In genomic region chr3:18499256-18499655, GRCh38 we compare ENCODE assay signal across 10 cellular contexts.
DNase-seq lines count a peak whose midpoint lies in the region; ATAC-seq and TF ChIP-seq lines count a peak whose summit lies in the region.
"Had no signal": no experiment of that assay in that cellular context is flagged by ENCODE, and none has a peak within 500 bp of the region (broad histone marks: within the 10 kb centered on the region; RNA-seq: fewer than 3 reads in every experiment).

No MANE protein-coding gene starts in this region.

- H2BK15ac ChIP-seq in mesenchymal stem cell (ENCODE audit: low read depth, poor library complexity, severe bottlenecking), result no peak overlapping the region

- H3K79me1 ChIP-seq in mesenchymal stem cell (replicated peaks; ENCODE audit: low read length, poor library complexity, severe bottlenecking), result no peaks in the 10 kb centered on the region

- peak overlapping the region in 6 of 7 donors; percentile 32 to 68 (median 58) for H3K4me3 Mint-ChIP-seq in CD8-positive, alpha-beta memory T cell
- H3K4me3 Mint-ChIP-seq in activated T-helper 17 cell treated with anti-CD3 and anti-CD28 coated beads, Interleukin-2, amount 50 U/mL, for 72 hours, result peak overlapping the region; percentile 52

- no peak overlapping the region for H4K8ac ChIP-seq in mesenchymal stem cell (ENCODE audit: low read length)

- no peak overlapping the region for H3K14ac ChIP-seq in mesenchymal stem cell (ENCODE audit: low read length in 2 of 2)

- H3K27ac ChIP-seq in CD8-positive, alpha-beta memory T cell (ENCODE audit: low read depth, low read length), result no peak overlapping the region
- H3K27ac ChIP-seq in lower lobe of right lung, result no peak overlapping the region
- H3K27ac ChIP-seq in mesenchymal stem cell (ENCODE audit: low read length, poor library complexity, severe bottlenecking), result no peak overlapping the region
- no peak overlapping the region for H3K27ac ChIP-seq in upper lobe of right lung

- H2BK12ac ChIP-seq in mesenchymal stem cell (ENCODE audit: low read length in 2 of 2), result no peak overlapping the region

- H3K4me1 Mint-ChIP-seq in CD8-positive, alpha-beta memory T cell, result peaks cover 21 to 41% (median 33%) of the 10 kb centered on the region in 3 donors
- peaks cover 23% of the 10 kb centered on the region for H3K4me1 Mint-ChIP-seq in activated T-helper 17 cell treated with anti-CD3 and anti-CD28 coated beads, Interleukin-2, amount 50 U/mL, for 72 hours

- H2BK5ac ChIP-seq in mesenchymal stem cell (ENCODE audit: low read depth, low read length, poor library complexity, severe bottlenecking), result no peak overlapping the region

- no peaks in the 10 kb centered on the region for H3K27me3 Mint-ChIP-seq in CD8-positive, alpha-beta memory T cell
- no peaks in the 10 kb centered on the region for H3K27me3 Mint-ChIP-seq in activated T-helper 17 cell treated with anti-CD3 and anti-CD28 coated beads, Interleukin-2, amount 50 U/mL, for 72 hours

- ATAC-seq in GM19463 (IDR thresholded peaks at IDR 0.05; ENCODE audit: unreplicated experiment) (peak; percentile 83), HG03354 (IDR thresholded peaks at IDR 0.05; ENCODE audit: poor library complexity, severe bottlenecking, unreplicated experiment) (peak; percentile 90), lower lobe of right lung (no peak), upper lobe of right lung (no peak)
- peak; percentile 53 for ATAC-seq in activated T-helper 17 cell treated with anti-CD3 and anti-CD28 coated beads, Interleukin-2, amount 50 U/mL, for 72 hours (replicated peaks)

- no peak overlapping the region for H3K4me3 ChIP-seq in CD8-positive, alpha-beta memory T cell (ENCODE audit: low read length)
- no peak overlapping the region for H3K4me3 ChIP-seq in lower lobe of right lung
- no peak overlapping the region for H3K4me3 ChIP-seq in mesenchymal stem cell (ENCODE audit: insufficient read depth in 1 of 2, low read depth in 1 of 2, low read length in 2 of 2)
- H3K4me3 ChIP-seq in upper lobe of right lung, result no peak overlapping the region
- H3K4me3 ChIP-seq: lung had no signal

- no peak overlapping the region for H2BK120ac ChIP-seq in mesenchymal stem cell (ENCODE audit: low read depth, low read length)

- H4K91ac ChIP-seq in mesenchymal stem cell (ENCODE audit: low read length), result no peak overlapping the region

- DNase-seq in CD8-positive, alpha-beta memory T cell, result peak in 2 of 5 donors; percentile 20 to 42
- DNase-seq in lower lobe of right lung, result no peak
- DNase-seq in mesenchymal stem cell, result no peak
- no peak for DNase-seq in upper lobe of right lung
- DNase-seq in retina, result no peak
- DNase-seq: IMR-90 had no signal

- intact Hi-C loops in lower lobe of right lung (cut with DNase I) (no loop called here), upper lobe of right lung (cut with DNase I) (no loop called here)

- no peaks in the 10 kb centered on the region for H3K27me3 ChIP-seq in CD8-positive, alpha-beta memory T cell (ENCODE audit: insufficient read depth, low read length, poor library complexity, severe bottlenecking)
- no peaks in the 10 kb centered on the region for H3K27me3 ChIP-seq in lower lobe of right lung (ENCODE audit: low read depth)
- no peaks in the 10 kb centered on the region for H3K27me3 ChIP-seq in mesenchymal stem cell (ENCODE audit: control insufficient read depth in 1 of 2, insufficient read depth in 1 of 2, low read length in 2 of 2)
- H3K27me3 ChIP-seq in upper lobe of right lung, result no peaks in the 10 kb centered on the region

- 92% methylated on average over 2 of the region's 2 CpGs for WGBS in mesenchymal stem cell

- H3K9ac ChIP-seq in mesenchymal stem cell (ENCODE audit: low read length), result no peak overlapping the region

- H3K36me3 Mint-ChIP-seq in CD8-positive, alpha-beta memory T cell, result peaks cover 0 to 15% (median 9%) of the 10 kb centered on the region in 3 donors
- no peaks in the 10 kb centered on the region for H3K36me3 Mint-ChIP-seq in activated T-helper 17 cell treated with anti-CD3 and anti-CD28 coated beads, Interleukin-2, amount 50 U/mL, for 72 hours (ENCODE audit: low read depth)

- POLR2A ChIA-PET in CD8-positive, alpha-beta memory T cell (lab: Charles Lee), result interaction anchor here (0.7 to 1.0 kb wide), 2 partner anchors 55 to 179 kb away, joined by 3 to 4 read pairs; no protein-coding TSS in a partner anchor

- H3K9me3 Mint-ChIP-seq in CD8-positive, alpha-beta memory T cell, result no peaks in the 10 kb centered on the region
- H3K9me3 Mint-ChIP-seq in activated T-helper 17 cell treated with anti-CD3 and anti-CD28 coated beads, Interleukin-2, amount 50 U/mL, for 72 hours, result no peaks in the 10 kb centered on the region

- H2AFZ ChIP-seq in mesenchymal stem cell (ENCODE audit: low read depth, low read length), result no peak overlapping the region

- H3K18ac ChIP-seq in mesenchymal stem cell (ENCODE audit: low read depth in 1 of 2, low read length in 2 of 2), result no peak overlapping the region

- peaks cover 20% of the 10 kb centered on the region for H3K4me1 ChIP-seq in CD8-positive, alpha-beta memory T cell (ENCODE audit: insufficient read depth, low read length)
- H3K4me1 ChIP-seq in lower lobe of right lung (no peaks in the 10 kb centered on the region), mesenchymal stem cell (ENCODE audit: control insufficient read depth, insufficient read depth, low read depth, low read length) (no peaks in the 10 kb centered on the region), upper lobe of right lung (no peaks in the 10 kb centered on the region)

- H3K4ac ChIP-seq in mesenchymal stem cell (ENCODE audit: low read depth in 1 of 2, low read length in 2 of 2), result no peak overlapping the region

- CTCF ChIA-PET in CD8-positive, alpha-beta memory T cell (lab: Charles Lee), result no interaction called here

- no peaks in the 10 kb centered on the region for H3K36me3 ChIP-seq in CD8-positive, alpha-beta memory T cell (ENCODE audit: insufficient read depth, low read length)
- H3K36me3 ChIP-seq in lower lobe of right lung (no peaks in the 10 kb centered on the region), mesenchymal stem cell (ENCODE audit: control insufficient read depth in 1 of 2, insufficient read depth in 2 of 2, low read depth in 1 of 2, low read length in 2 of 2) (no peaks in the 10 kb centered on the region), upper lobe of right lung (no peaks in the 10 kb centered on the region)

- H3K9me3 ChIP-seq in CD8-positive, alpha-beta memory T cell (ENCODE audit: low read length), result no peaks in the 10 kb centered on the region
- no peaks in the 10 kb centered on the region for H3K9me3 ChIP-seq in lower lobe of right lung
- H3K9me3 ChIP-seq in mesenchymal stem cell (ENCODE audit: control insufficient read depth, low read length), result no peaks in the 10 kb centered on the region
- no peaks in the 10 kb centered on the region for H3K9me3 ChIP-seq in upper lobe of right lung

- H2AK5ac ChIP-seq in mesenchymal stem cell (ENCODE audit: low read length, severe bottlenecking), result no peak overlapping the region

- H3K27ac Mint-ChIP-seq in CD8-positive, alpha-beta memory T cell, result peak overlapping the region; percentile 30 to 88 (median 64)
- H3K27ac Mint-ChIP-seq in activated T-helper 17 cell treated with anti-CD3 and anti-CD28 coated beads, Interleukin-2, amount 50 U/mL, for 72 hours, result peak overlapping the region; percentile 66

- no peak for TF ChIP-seq CTCF in lower lobe of right lung (IDR thresholded peaks at IDR 0.05)
- TF ChIP-seq CTCF in upper lobe of right lung (IDR thresholded peaks at IDR 0.05), result no peak

- no peak overlapping the region for H3K23ac ChIP-seq in mesenchymal stem cell (ENCODE audit: low read length in 2 of 2)

- H3K4me2 ChIP-seq in mesenchymal stem cell (ENCODE audit: low read length, poor library complexity, severe bottlenecking), result no peak overlapping the region

Comparison
In these comparisons a context has a peak if more than half of its experiments do, and no peak if none do; other contexts are left out.
1. ATAC-seq: peak in GM19463 (single experiment), HG03354 (single experiment) and activated T-helper 17 cell treated with anti-CD3 and anti-CD28 coated beads, Interleukin-2, amount 50 U/mL, for 72 hours (single experiment); none in lower lobe of right lung (0 of 2) and upper lobe of right lung (single experiment).